29 cellular contexts compared by ENCODE assay signal in genomic region chr14:84686550-84686949, GRCh38.
"Had no signal": no experiment of that assay in that cellular context is flagged by ENCODE, and none has a peak within 500 bp of the region (broad histone marks: within the 10 kb centered on the region; RNA-seq: fewer than 3 reads in every experiment).

No MANE protein-coding gene starts in this region.

- FAIRE-seq: colon, frontal cortex had no signal

- H3K9me3 Mint-ChIP-seq: activated naive CD4-positive, alpha-beta T cell treated with anti-CD3 and anti-CD28 coated beads, Interleukin-2, amount 50 U/mL, for 24 hours; brain had no signal

- H3K27ac Mint-ChIP-seq: activated CD4-positive, alpha-beta T cell treated with anti-CD3 and anti-CD28 coated beads, Interleukin-2, amount 10 ng/mL, durations not matched to agents 7 days and 5 days; activated CD8-positive, alpha-beta T cell treated with anti-CD3 and anti-CD28 coated beads for 36 hours; activated naive CD4-positive, alpha-beta T cell treated with anti-CD3 and anti-CD28 coated beads for 36 hours; activated naive CD4-positive, alpha-beta T cell treated with anti-CD3 and anti-CD28 coated beads, Interleukin-2, amount 50 U/mL, for 24 hours; activated naive CD8-positive, alpha-beta T cell treated with anti-CD3 and anti-CD28 coated beads for 36 hours; activated naive CD8-positive, alpha-beta T cell treated with anti-CD3 and anti-CD28 coated beads, Interleukin-2, amount 50 U/mL, for 24 hours; activated T-helper 17 cell treated with anti-CD3 and anti-CD28 coated beads, Interleukin-2, amount 50 U/mL, for 72 hours; brain; effector memory CD8-positive, alpha-beta T cell; WTC11 had no signal

- ATAC-seq: activated CD8-positive, alpha-beta T cell treated with anti-CD3 and anti-CD28 coated beads for 36 hours; activated naive CD8-positive, alpha-beta T cell treated with anti-CD3 and anti-CD28 coated beads, Interleukin-2, amount 50 U/mL, for 24 hours; activated T-cell treated with anti-CD3 and anti-CD28 coated beads, Interleukin-2, amount 50 U/mL, for 4 hours; activated T-helper 17 cell treated with anti-CD3 and anti-CD28 coated beads, Interleukin-2, amount 50 U/mL, for 72 hours; effector memory CD8-positive, alpha-beta T cell; WTC11 had no signal

- H3K27me3 Mint-ChIP-seq: activated CD4-positive, alpha-beta T cell treated with anti-CD3 and anti-CD28 coated beads, Interleukin-2, amount 10 ng/mL, durations not matched to agents 7 days and 5 days; activated CD8-positive, alpha-beta T cell treated with anti-CD3 and anti-CD28 coated beads for 36 hours; activated naive CD4-positive, alpha-beta T cell treated with anti-CD3 and anti-CD28 coated beads, Interleukin-2, amount 50 U/mL, for 24 hours; activated naive CD8-positive, alpha-beta T cell treated with anti-CD3 and anti-CD28 coated beads for 36 hours; activated naive CD8-positive, alpha-beta T cell treated with anti-CD3 and anti-CD28 coated beads, Interleukin-2, amount 50 U/mL, for 24 hours; activated T-helper 17 cell treated with anti-CD3 and anti-CD28 coated beads, Interleukin-2, amount 50 U/mL, for 72 hours; brain; central memory CD8-positive, alpha-beta T cell; effector memory CD8-positive, alpha-beta T cell had no signal

- H3K4me3 ChIP-seq: adrenal gland, ascending aorta, breast epithelium, esophagus squamous epithelium had no signal

- H3K4me3 Mint-ChIP-seq: activated CD4-positive, alpha-beta T cell treated with anti-CD3 and anti-CD28 coated beads, Interleukin-2, amount 10 ng/mL, durations not matched to agents 7 days and 5 days; activated CD8-positive, alpha-beta T cell treated with anti-CD3 and anti-CD28 coated beads for 36 hours; activated naive CD4-positive, alpha-beta T cell treated with anti-CD3 and anti-CD28 coated beads for 36 hours; activated naive CD4-positive, alpha-beta T cell treated with anti-CD3 and anti-CD28 coated beads, Interleukin-2, amount 50 U/mL, for 24 hours; activated naive CD8-positive, alpha-beta T cell treated with anti-CD3 and anti-CD28 coated beads for 36 hours; activated naive CD8-positive, alpha-beta T cell treated with anti-CD3 and anti-CD28 coated beads, Interleukin-2, amount 50 U/mL, for 24 hours; activated T-cell treated with anti-CD3 and anti-CD28 coated beads, Interleukin-2, amount 50 U/mL, for 4 hours; activated T-helper 17 cell treated with anti-CD3 and anti-CD28 coated beads, Interleukin-2, amount 50 U/mL, for 72 hours; brain; central memory CD8-positive, alpha-beta T cell; effector memory CD8-positive, alpha-beta T cell; WTC11 had no signal

- H3K36me3 Mint-ChIP-seq: activated naive CD4-positive, alpha-beta T cell treated with anti-CD3 and anti-CD28 coated beads, Interleukin-2, amount 50 U/mL, for 24 hours; activated naive CD8-positive, alpha-beta T cell treated with anti-CD3 and anti-CD28 coated beads for 36 hours; brain; WTC11 had no signal

- DNase-seq: activated CD4-positive, alpha-beta T cell treated with anti-CD3 and anti-CD28 coated beads for 1 hour; activated CD4-positive, alpha-beta T cell treated with anti-CD3 and anti-CD28 coated beads for 4 hours; activated CD4-positive, alpha-beta T cell treated with anti-CD3 and anti-CD28 coated beads, Interleukin-2, amount 10 ng/mL, durations not matched to agents 7 days and 5 days; activated CD4-positive, alpha-beta T cell treated with anti-CD3 and anti-CD28 coated beads, Interleukin-2, amount 50 U/mL, for 4 hours; activated CD8-positive, alpha-beta memory T cell treated with anti-CD3 and anti-CD28 coated beads for 24 hours; activated CD8-positive, alpha-beta T cell treated with anti-CD3 and anti-CD28 coated beads for 36 hours; activated effector memory CD4-positive, alpha-beta T cell treated with anti-CD3 and anti-CD28 coated beads, Interleukin-2, amount 50 U/mL, for 16 hours; activated naive CD4-positive, alpha-beta T cell treated with anti-CD3 and anti-CD28 coated beads for 36 hours; activated naive CD8-positive, alpha-beta T cell treated with anti-CD3 and anti-CD28 coated beads for 36 hours; activated naive CD8-positive, alpha-beta T cell treated with anti-CD3 and anti-CD28 coated beads, Interleukin-2, amount 50 U/mL, for 24 hours; activated T-cell treated with anti-CD3 and anti-CD28 coated beads, Interleukin-2, amount 50 U/mL, for 4 hours; adrenal gland; cortex of kidney; dermis blood vessel endothelial cell; effector CD4-positive, alpha-beta T cell; effector memory CD8-positive, alpha-beta T cell; esophagus squamous epithelium; foreskin fibroblast; head of caudate nucleus; T-helper 2 cell had no signal

- H3K4me1 Mint-ChIP-seq: activated CD4-positive, alpha-beta T cell treated with anti-CD3 and anti-CD28 coated beads, Interleukin-2, amount 10 ng/mL, durations not matched to agents 7 days and 5 days; activated naive CD4-positive, alpha-beta T cell treated with anti-CD3 and anti-CD28 coated beads, Interleukin-2, amount 50 U/mL, for 24 hours; activated naive CD8-positive, alpha-beta T cell treated with anti-CD3 and anti-CD28 coated beads for 36 hours; activated naive CD8-positive, alpha-beta T cell treated with anti-CD3 and anti-CD28 coated beads, Interleukin-2, amount 50 U/mL, for 24 hours; activated T-helper 17 cell treated with anti-CD3 and anti-CD28 coated beads, Interleukin-2, amount 50 U/mL, for 72 hours; brain; central memory CD8-positive, alpha-beta T cell; WTC11 had no signal
